ENCODE assay signal across 12 cellular contexts in the genomic region with DNA sequence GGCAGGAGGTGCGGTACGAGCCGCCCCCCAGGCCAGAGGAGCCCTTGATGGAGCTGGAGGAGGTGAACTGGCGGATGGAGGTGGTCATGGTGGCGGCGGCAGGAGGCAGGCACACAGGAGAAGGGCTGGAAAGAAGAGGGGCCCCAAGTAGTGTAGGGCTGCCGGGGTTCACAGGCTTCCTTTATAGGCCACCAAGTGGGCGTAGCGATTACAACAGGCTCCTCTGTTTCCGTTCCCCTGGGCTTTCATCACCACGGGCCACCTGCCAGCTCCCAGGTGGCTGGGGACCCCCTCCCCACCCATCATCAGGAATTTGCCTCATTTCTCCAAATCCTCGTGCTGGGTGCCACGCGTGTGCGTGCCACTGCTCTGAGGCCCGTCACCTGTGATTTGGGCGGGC. TPM values are rescaled to one million over a fixed set of nuclear protein-coding genes. Genes with fewer than 3 reads are reported as not detected.
A peak's percentile ranks its signal among the peaks of the same experiment; 100 is the strongest.
DNase-seq lines count a peak whose midpoint lies in the region; ATAC-seq, FAIRE-seq and TF ChIP-seq lines count a peak whose summit lies in the region.
"Not testable (repeated sequence)": the region's sequence is repeated elsewhere in the genome, so short reads cannot be mapped to it uniquely, and the experiment has no call there.
"Had no signal": no experiment of that assay in that cellular context is flagged by ENCODE, and none has a peak within 500 bp of the region (broad histone marks: within the 10 kb centered on the region; RNA-seq: fewer than 3 reads in every experiment).

No MANE protein-coding gene starts in this region.

- DNase-seq in GM23338 (ENCODE audit: low spot score); GM12878 (ENCODE audit: low read depth, low spot score): not testable (repeated sequence)
- peak; percentile 13 for DNase-seq in activated CD4-positive, alpha-beta T cell treated with anti-CD3 and anti-CD28 coated beads for 36 hours
- DNase-seq in activated naive CD4-positive, alpha-beta T cell treated with anti-CD3 and anti-CD28 coated beads for 36 hours, result peak; percentile 15
- peak in 3 of 10 donors; percentile 16 to 38 (median 26) for DNase-seq in naive thymus-derived CD8-positive, alpha-beta T cell
- peak; percentile 10 for DNase-seq in stimulated activated naive CD8-positive, alpha-beta T cell treated with anti-CD3 and anti-CD28 coated beads, Interleukin-15, Interleukin-2, amounts not matched to agents 100 U/mL and 50 U/mL, for 24 hours

- H3K27ac ChIP-seq in GM23338 (ENCODE audit: low read depth); GM12878 (ENCODE audit: control insufficient read depth, insufficient read depth): not testable (repeated sequence)

- CTCF ChIA-PET in activated CD4-positive, alpha-beta T cell treated with anti-CD3 and anti-CD28 coated beads for 36 hours (lab: Charles Lee); activated naive CD4-positive, alpha-beta T cell treated with anti-CD3 and anti-CD28 coated beads for 36 hours (lab: Charles Lee); GM12878 (lab: Yijun Ruan, JAX): not testable (repeated sequence)

- not testable (repeated sequence) for H4K20me1 ChIP-seq in GM23338 (replicated peaks; ENCODE audit: insufficient read depth); GM12878 (ENCODE audit: control insufficient read depth, insufficient read depth)

- TF ChIP-seq CTCF in GM23338 (conservative IDR thresholded peaks at IDR 0.05; ENCODE audit: low read depth in 2 of 2); GM12878 (IDR thresholded peaks at IDR 0.05 in 2 of 3, conservative IDR thresholded peaks at IDR 0.05 in 1 of 3; ENCODE audit: control insufficient read depth in 2 of 3, extremely low read depth in 1 of 3, insufficient read depth in 1 of 3, low read depth in 3 of 3, low read length in 3 of 3): not testable (repeated sequence)

- SMC1A ChIA-PET in GM12878 (lab: Charles Lee; ENCODE audit: uncharacterized antibody, unreplicated experiment), result not testable (repeated sequence)

- not testable (repeated sequence) for H3K79me2 ChIP-seq in GM23338 (replicated peaks; ENCODE audit: insufficient read depth); GM12878 (ENCODE audit: control insufficient read depth, insufficient read depth, low read length)

- H3K4me3 Mint-ChIP-seq in GM23338; activated CD4-positive, alpha-beta T cell treated with anti-CD3 and anti-CD28 coated beads for 36 hours; activated naive CD4-positive, alpha-beta T cell treated with anti-CD3 and anti-CD28 coated beads for 36 hours: not testable (repeated sequence)
- H3K4me3 Mint-ChIP-seq in naive thymus-derived CD8-positive, alpha-beta T cell, result peak overlapping the region in 2 of 10 donors; percentile 43 to 48

- BruUV-seq in GM12878 (replicated peaks; lab: Mats Ljungman, UMichigan), result not testable (repeated sequence)

- not testable (repeated sequence) for H3K4me2 ChIP-seq in GM23338; GM12878 (ENCODE audit: control insufficient read depth, insufficient read depth)

- H3K4me1 Mint-ChIP-seq in GM23338; activated CD4-positive, alpha-beta T cell treated with anti-CD3 and anti-CD28 coated beads for 36 hours; activated naive CD4-positive, alpha-beta T cell treated with anti-CD3 and anti-CD28 coated beads for 36 hours (ENCODE audit: low read depth); naive thymus-derived CD8-positive, alpha-beta T cell: not testable (repeated sequence)

- TF ChIP-seq RAD21 in GM12878 (IDR thresholded peaks at IDR 0.05; ENCODE audit: insufficient read depth, low read depth, low read length), result not testable (repeated sequence)

- POLR2A ChIA-PET in activated CD4-positive, alpha-beta T cell treated with anti-CD3 and anti-CD28 coated beads for 36 hours (lab: Charles Lee); GM12878 (lab: Charles Lee); naive thymus-derived CD8-positive, alpha-beta T cell (lab: Charles Lee): not testable (repeated sequence)

- not testable (repeated sequence) for H3K9me3 Mint-ChIP-seq in GM23338; activated CD4-positive, alpha-beta T cell treated with anti-CD3 and anti-CD28 coated beads for 36 hours (ENCODE audit: low read depth); activated naive CD4-positive, alpha-beta T cell treated with anti-CD3 and anti-CD28 coated beads for 36 hours; naive thymus-derived CD8-positive, alpha-beta T cell

- RAD21 ChIA-PET in GM12878 (lab: Charles Lee; ENCODE audit: unreplicated experiment), result not testable (repeated sequence)

- intact Hi-C loops in activated CD4-positive, alpha-beta T cell treated with anti-CD3 and anti-CD28 coated beads for 36 hours (cut with DNase I, micrococcal nuclease); activated naive CD4-positive, alpha-beta T cell treated with anti-CD3 and anti-CD28 coated beads for 36 hours (cut with micrococcal nuclease); GM12878 (cut with micrococcal nuclease; ENCODE audit: unreplicated experiment): not testable (repeated sequence)

- not testable (repeated sequence) for H3K36me3 Mint-ChIP-seq in GM23338 (ENCODE audit: low read depth); activated CD4-positive, alpha-beta T cell treated with anti-CD3 and anti-CD28 coated beads for 36 hours (ENCODE audit: low read depth); activated naive CD4-positive, alpha-beta T cell treated with anti-CD3 and anti-CD28 coated beads for 36 hours (ENCODE audit: low read depth); naive thymus-derived CD8-positive, alpha-beta T cell

- not testable (repeated sequence) for H3K9me2 ChIP-seq in GM23338 (ENCODE audit: insufficient read depth)

- not testable (repeated sequence) for H3K27ac Mint-ChIP-seq in GM23338; activated CD4-positive, alpha-beta T cell treated with anti-CD3 and anti-CD28 coated beads for 36 hours; activated naive CD4-positive, alpha-beta T cell treated with anti-CD3 and anti-CD28 coated beads for 36 hours; naive thymus-derived CD8-positive, alpha-beta T cell

- not testable (repeated sequence) for H3K27me3 Mint-ChIP-seq in GM23338 (ENCODE audit: insufficient read depth, low read depth, poor library complexity); activated CD4-positive, alpha-beta T cell treated with anti-CD3 and anti-CD28 coated beads for 36 hours; activated naive CD4-positive, alpha-beta T cell treated with anti-CD3 and anti-CD28 coated beads for 36 hours (ENCODE audit: low read depth); naive thymus-derived CD8-positive, alpha-beta T cell

- H3F3A ChIP-seq in GM23338 (replicated peaks; ENCODE audit: low read depth), result not testable (repeated sequence)

- TF ChIP-seq POLR2A in GM12878 (IDR thresholded peaks at IDR 0.05; ENCODE audit: low read depth, low read length), result not testable (repeated sequence)

- H3K9me3 ChIP-seq in GM12878 (replicated peaks; ENCODE audit: control insufficient read depth, insufficient read depth, low read length), result not testable (repeated sequence)

- H3K27me3 ChIP-seq in GM23338 (ENCODE audit: insufficient read depth); GM12878 (replicated peaks in 1 of 2; ENCODE audit: control insufficient read depth in 2 of 2, insufficient read depth in 2 of 2, low read length in 1 of 2): not testable (repeated sequence)

- H3K4me3 ChIP-seq in GM23338, GM12878: not testable (repeated sequence)

- not testable (repeated sequence) for H3K36me3 ChIP-seq in GM23338 (ENCODE audit: insufficient read depth); GM12878 (ENCODE audit: control insufficient read depth in 2 of 2, insufficient read depth in 2 of 2, low read length in 1 of 2)

- FAIRE-seq in GM12878 (lab: Jason Lieb, UNC), result not testable (repeated sequence)

- in situ Hi-C loops in GM12878 (cut with MboI), result not testable (repeated sequence)

- not testable (repeated sequence) for H3K4me1 ChIP-seq in GM23338 (ENCODE audit: insufficient read depth); GM12878 (ENCODE audit: control insufficient read depth, insufficient read depth, low read length)

- not testable (repeated sequence) for H3K9ac ChIP-seq in GM12878 (ENCODE audit: control insufficient read depth, insufficient read depth, low read length)

- not testable (repeated sequence) for TF ChIP-seq EP300 in GM12878 (IDR thresholded peaks at IDR 0.05; ENCODE audit: borderline replicate concordance in 1 of 2, control insufficient read depth in 1 of 2, low read depth in 2 of 2, low read length in 2 of 2)

- 12% methylated on average over 7 of the region's 17 CpGs for WGBS in GM12878 (ENCODE audit: insufficient coverage, insufficient replicate concordance, low lambda C conversion rate, missing lambda C conversion rate)

- ATAC-seq in GM23338 (peak; percentile 97), GM12878 (peak; percentile 45; the same call in 1 of the 3 replicates)
- ATAC-seq in activated CD4-positive, alpha-beta T cell treated with anti-CD3 and anti-CD28 coated beads for 36 hours; stimulated activated naive CD8-positive, alpha-beta T cell treated with anti-CD3 and anti-CD28 coated beads, Interleukin-15, Interleukin-2, amounts not matched to agents 100 U/mL and 50 U/mL, for 24 hours: not testable (repeated sequence)
- ATAC-seq in naive thymus-derived CD8-positive, alpha-beta T cell, result peak; percentile 82

- H2AFZ ChIP-seq in GM23338; GM12878 (ENCODE audit: control insufficient read depth, low read depth, low read length): not testable (repeated sequence)

RNA-seq across cellular contexts. Expression of a gene that starts 50.1 kb away (rescaled TPM):
- total RNA-seq in GM23338 (2014; rRNA removed; shearing (Covaris generic)), result not detected in 2 replicates
- not detected in 2 replicates for polyA plus RNA-seq in GM23338 (2016; fragmentation: Nextera tagmentation; extraction: Ambion mirVana)
- not detected for total RNA-seq in activated CD4-positive, alpha-beta T cell treated with anti-CD3 and anti-CD28 coated beads for 36 hours
- total RNA-seq in activated naive CD4-positive, alpha-beta T cell treated with anti-CD3 and anti-CD28 coated beads for 36 hours, result not detected
- total RNA-seq in GM12878 (2013; cell fraction: nucleolus; rRNA removed), result not detected in 2 replicates
- 0.11 TPM in 1 of 2 replicates, not detected in the other for total RNA-seq in GM12878 (2014; rRNA removed)
- total RNA-seq in GM12878 (2014; rRNA removed; fragmentation: Illumina TruSeq; extraction: Trizol), result 0.13 and 0.23 TPM in 2 replicates
- 0.35 and 0.85 TPM in 2 replicates for total RNA-seq in GM12878 (2021)
- polyA plus RNA-seq in GM12878 (2011; ENCODE audit: low read depth), result 0.54 TPM
- 0.43 and 0.48 TPM in 2 replicates for polyA plus RNA-seq in GM12878 (2011; rRNA removed)
- polyA plus RNA-seq in GM12878 (2011; cell fraction: cytosol; rRNA removed), result 0.48 and 0.79 TPM in 2 replicates
- polyA plus RNA-seq in GM12878 (2011; cell fraction: nucleus; rRNA removed), result 0.86 and 1.7 TPM in 2 replicates
- 1.0 and 1.4 TPM in 2 replicates for polyA plus RNA-seq in GM12878 (2012)
- 0.32 TPM in 1 of 2 replicates, not detected in the other for polyA plus RNA-seq in GM12878 (2014; fragmentation: Illumina TruSeq; extraction: Trizol)
- polyA plus RNA-seq in GM12878 (2014; fragmentation: Nextera tagmentation; extraction: Ambion mirVana), result under 1 TPM in 1 of 2 experiments, not detected in 1; 0.09 TPM
- polyA plus RNA-seq in GM12878 (2014; rRNA removed), result 0.43 and 0.61 TPM in 2 replicates
- polyA plus RNA-seq in GM12878 (2016; fragmentation: Nextera tagmentation; extraction: Ambion mirVana), result 1 to 10 TPM in 1 of 2 experiments, under 1 TPM in 1; 0.48 to 1.4 TPM
- polyA minus RNA-seq in GM12878 (2011; rRNA and poly(A)+ RNA removed), result 0.72 TPM in 1 of 2 replicates, not detected in the other
- polyA minus RNA-seq in GM12878 (2011; cell fraction: cytosol; rRNA and poly(A)+ RNA removed), result not detected in 2 replicates
- 0.60 TPM in 1 of 2 replicates, not detected in the other for polyA minus RNA-seq in GM12878 (2011; cell fraction: nucleus; rRNA and poly(A)+ RNA removed)
- not detected for total RNA-seq in naive thymus-derived CD8-positive, alpha-beta T cell
- polyA plus RNA-seq in naive thymus-derived CD8-positive, alpha-beta T cell, result not detected
- total RNA-seq: CD4-positive, alpha-beta T cell; CD8-positive, alpha-beta memory T cell; H1; H7 had no signal
- polyA plus RNA-seq: A549; CD14-positive monocyte; CD8-positive, alpha-beta memory T cell; H1 had no signal
